In genomic region chr5:149445343-149445738, GRCh38 we compare ENCODE assay signal across 13 cellular contexts.
DNase-seq lines count a peak whose midpoint lies in the region; ATAC-seq lines count a peak whose summit lies in the region.
"Had no signal": no experiment of that assay in that cellular context is flagged by ENCODE, and none has a peak within 500 bp of the region (broad histone marks: within the 10 kb centered on the region; RNA-seq: fewer than 3 reads in every experiment).

No MANE protein-coding gene starts in this region.

- DNase-seq in ELF-1 (ENCODE audit: low read depth, low spot score) (peak; percentile 25), adipocyte (ENCODE audit: low read depth) (no peak), NCI-H1694 treated with DMSO at 0.1 percent for 48 hours (lab: John Stamatoyannopoulos, UW) (no peak), NCI-H1417 (lab: John Stamatoyannopoulos, UW) (no peak)
- DNase-seq: activated CD4-positive, alpha-beta T cell treated with anti-CD3 and anti-CD28 coated beads for 48 hours; Karpas-422; NCI-H2107 had no signal

- peak overlapping the region; percentile 21 for H3K4me2 ChIP-seq in skeletal muscle satellite cell (ENCODE audit: low read length)
- H3K4me2 ChIP-seq: BLaER1 had no signal

- H3K9ac ChIP-seq in adipocyte (ENCODE audit: low read length) (peak overlapping the region; percentile 39), iPS-20b (ENCODE audit: low read depth, low read length) (peak overlapping the region; percentile 13; the same call in 1 of the 2 replicates), skeletal muscle satellite cell (ENCODE audit: low read depth, low read length) (peak overlapping the region; percentile 63)
- H3K9ac ChIP-seq: BLaER1 had no signal

- H3K4me3 ChIP-seq in adipocyte (ENCODE audit: low read length) (no peak overlapping the region), iPS-20b (ENCODE audit: low read length) (no peak overlapping the region), skeletal muscle satellite cell (ENCODE audit: low read length) (no peak overlapping the region)
- H3K4me3 ChIP-seq: BLaER1 had no signal

- H3K36me3 ChIP-seq in adipocyte (ENCODE audit: control insufficient read depth, insufficient read depth, low read length, severe bottlenecking): no peaks in the 10 kb centered on the region
- no peaks in the 10 kb centered on the region for H3K36me3 ChIP-seq in iPS-20b (ENCODE audit: insufficient read depth, low read depth, low read length)
- no peaks in the 10 kb centered on the region for H3K36me3 ChIP-seq in skeletal muscle satellite cell (ENCODE audit: insufficient read depth, low read length)
- H3K36me3 ChIP-seq: BLaER1 had no signal

- no peaks in the 10 kb centered on the region for H3K27me3 ChIP-seq in adipocyte (replicated peaks; ENCODE audit: control insufficient read depth, insufficient read depth, low read length)
- no peaks in the 10 kb centered on the region for H3K27me3 ChIP-seq in iPS-20b (ENCODE audit: insufficient read depth, low read length)
- no peaks in the 10 kb centered on the region for H3K27me3 ChIP-seq in skeletal muscle satellite cell (ENCODE audit: control insufficient read depth, insufficient read depth, low read length)
- H3K27me3 ChIP-seq: BLaER1 had no signal

- no peak for ATAC-seq in GM19324 (IDR thresholded peaks at IDR 0.05; ENCODE audit: low FRiP score, unreplicated experiment)
- ATAC-seq in HG03378 (IDR thresholded peaks at IDR 0.05; ENCODE audit: unreplicated experiment): no peak
- ATAC-seq: activated T-helper 17 cell treated with anti-CD3 and anti-CD28 coated beads, Interleukin-2, amount 50 U/mL, for 72 hours had no signal

- H3K27ac ChIP-seq in iPS-20b (ENCODE audit: low read length): no peak overlapping the region
- H3K27ac ChIP-seq: BLaER1 had no signal

- H3K4me1 ChIP-seq in adipocyte (ENCODE audit: control insufficient read depth, insufficient read depth, low read length) (peaks cover 35% of the 10 kb centered on the region), iPS-20b (ENCODE audit: insufficient read depth, low read length) (0 out of 2 replicates have a peak, but pooled peaks cover 2% of the 10 kb centered on the region), skeletal muscle satellite cell (ENCODE audit: control insufficient read depth, insufficient read depth, low read length) (peaks cover 23% of the 10 kb centered on the region)

- H3K9me3 ChIP-seq in adipocyte (ENCODE audit: control insufficient read depth, low read length): no peaks in the 10 kb centered on the region
- no peaks in the 10 kb centered on the region for H3K9me3 ChIP-seq in iPS-20b (ENCODE audit: insufficient read depth, low read depth, low read length)
- H3K9me3 ChIP-seq in skeletal muscle satellite cell (replicated peaks; ENCODE audit: low read length): no peaks in the 10 kb centered on the region

Comparison
In these comparisons a context has a peak if more than half of its experiments do, and no peak if none do; other contexts are left out.
1. H3K9ac ChIP-seq: peak in every context shown above with its lines; median percentile 63 in skeletal muscle satellite cell; 39 in adipocyte; 13 in iPS-20b.